22 cellular contexts compared by ENCODE assay signal in the genomic region with DNA sequence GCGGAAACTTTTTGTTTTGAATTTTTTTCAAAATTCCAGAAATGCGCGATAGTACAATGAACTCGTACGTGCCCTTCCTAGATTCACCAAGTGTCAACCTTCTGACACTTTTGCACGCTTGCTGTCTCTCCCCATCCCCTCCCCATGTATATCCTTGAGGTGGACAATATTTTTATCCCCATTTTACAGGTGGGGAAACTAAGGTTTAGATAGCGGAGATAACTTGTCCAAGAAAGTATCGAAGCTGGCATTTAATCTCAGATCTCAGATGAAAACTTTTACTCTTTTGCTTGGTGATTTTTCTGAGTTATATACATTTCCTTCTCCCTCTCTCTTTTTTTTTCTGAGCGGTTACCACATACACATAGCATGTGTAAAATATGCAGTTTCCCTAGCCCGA. TPM values are rescaled to one million over a fixed set of nuclear protein-coding genes. Genes with fewer than 3 reads are reported as not detected.
"Had no signal": no experiment of that assay in that cellular context is flagged by ENCODE, and none has a peak within 500 bp of the region (broad histone marks: within the 10 kb centered on the region; RNA-seq: fewer than 3 reads in every experiment).

No MANE protein-coding gene starts in this region.

- H3K4me3 ChIP-seq: hepatocyte had no signal

- H3K9me3 ChIP-seq: ovary, spleen, tibial nerve had no signal

- H3K36me3 Mint-ChIP-seq: activated naive CD8-positive, alpha-beta T cell; naive B cell; stimulated activated naive B cell treated with anti-CD40 and anti-IgM and Interleukin-4, amounts not matched to agents 10 μg/mL and 1 μg/mL and 100 μg/mL, for 72 hours had no signal

- H3K36me3 ChIP-seq: ovary, spleen, tibial nerve had no signal

- DNase-seq: activated CD4-positive, alpha-beta T cell treated with anti-CD3 and anti-CD28 coated beads, Interleukin-2, amount 50 U/mL, for 1 hour; activated gamma-delta T cell treated with Interleukin-2 at 50 U/mL for 16 hours; effector memory CD4-positive, alpha-beta T cell; naive B cell; stimulated activated naive B cell treated with anti-CD40 and anti-IgM and Interleukin-4, amounts not matched to agents 10 μg/mL and 1 μg/mL and 100 μg/mL, for 72 hours had no signal

- ATAC-seq: activated CD4-positive, CD25-positive, alpha-beta regulatory T cell treated with anti-CD3 and anti-CD28 coated beads, Interleukin-2, amount 50 U/mL, for 24 hours had no signal

- H3K79me2 ChIP-seq: hepatocyte had no signal

- H3K27ac Mint-ChIP-seq: activated naive CD8-positive, alpha-beta T cell; activated T-helper 1 cell treated with anti-CD3 and anti-CD28 coated beads, Interleukin-12 subunit alpha, Interleukin-12 subunit beta, Interleukin-2, Interleukin-4 antibody, amounts not matched to agents 30 ng/mL and 10 ng/mL and 1 ng/mL, durations not matched to agents 14 hours and 24 hours and 36 hours; naive B cell; stimulated activated naive B cell treated with anti-CD40 and anti-IgM and Interleukin-4, amounts not matched to agents 10 μg/mL and 1 μg/mL and 100 μg/mL, for 72 hours; T-helper 1 cell treated with Interleukin-12 subunit alpha and Interleukin-12 subunit beta and Interleukin-4 antibody, amounts not matched to agents 30 μg/mL and 1 μg/mL, for 36 hours had no signal

- H3K27me3 ChIP-seq: ovary had no signal

- H3K4me3 Mint-ChIP-seq: activated naive CD8-positive, alpha-beta T cell; activated T-helper 1 cell treated with anti-CD3 and anti-CD28 coated beads, Interleukin-12 subunit alpha, Interleukin-12 subunit beta, Interleukin-2, Interleukin-4 antibody, amounts not matched to agents 30 ng/mL and 10 ng/mL and 1 ng/mL, durations not matched to agents 14 hours and 24 hours and 36 hours; stimulated activated naive B cell treated with anti-CD40 and anti-IgM and Interleukin-4, amounts not matched to agents 10 μg/mL and 1 μg/mL and 100 μg/mL, for 72 hours; T-helper 1 cell treated with Interleukin-12 subunit alpha and Interleukin-12 subunit beta and Interleukin-4 antibody, amounts not matched to agents 30 μg/mL and 1 μg/mL, for 36 hours had no signal

- H3K27ac ChIP-seq: hepatocyte, ovary, tibial nerve had no signal

- H3K9me3 Mint-ChIP-seq: activated T-helper 1 cell treated with anti-CD3 and anti-CD28 coated beads, Interleukin-12 subunit alpha, Interleukin-12 subunit beta, Interleukin-2, Interleukin-4 antibody, amounts not matched to agents 30 ng/mL and 10 ng/mL and 1 ng/mL, durations not matched to agents 14 hours and 24 hours and 36 hours; stimulated activated naive B cell treated with anti-CD40 and anti-IgM and Interleukin-4, amounts not matched to agents 10 μg/mL and 1 μg/mL and 100 μg/mL, for 72 hours; T-helper 1 cell treated with Interleukin-12 subunit alpha and Interleukin-12 subunit beta and Interleukin-4 antibody, amounts not matched to agents 30 μg/mL and 1 μg/mL, for 36 hours had no signal

RNA-seq across cellular contexts. Expression of gene LHX2, which starts 34.6 kb away (rescaled TPM):
- total RNA-seq: activated CD8-positive, alpha-beta memory T cell treated with anti-CD3 and anti-CD28 coated beads for 36 hours; activated T-helper 1 cell treated with anti-CD3 and anti-CD28 coated beads, Interleukin-12 subunit alpha, Interleukin-12 subunit beta, Interleukin-2, Interleukin-4 antibody, amounts not matched to agents 30 ng/mL and 10 ng/mL and 1 ng/mL, durations not matched to agents 14 hours and 24 hours and 36 hours; dermis blood vessel endothelial cell; fibroblast of villous mesenchyme; glomerular endothelial cell; hepatocyte; kidney epithelial cell; left ventricle myocardium superior; mononuclear cell; sciatic nerve; subcutaneous adipose tissue; tibial nerve had no signal
- polyA plus RNA-seq: hepatocyte had no signal
